ENCODE assay signal across 23 cellular contexts in genomic region chr16:90016339-90016950, GRCh38.
"Had no signal": no experiment of that assay in that cellular context is flagged by ENCODE, and none has a peak within 500 bp of the region (broad histone marks: within the 10 kb centered on the region; RNA-seq: fewer than 3 reads in every experiment).

No MANE protein-coding gene starts in this region.

- H3K9me3 Mint-ChIP-seq: effector memory CD8-positive, alpha-beta T cell; memory B cell; nephron; neural progenitor cell; stimulated activated effector memory CD8-positive, alpha-beta T cell treated with anti-CD3 and anti-CD28 coated beads, Interleukin-12 subunit alpha, Interleukin-12 subunit beta, amount 100 ng/mL, for 72 hours had no signal

- H3K27me3 Mint-ChIP-seq: progenitor cell of endocrine pancreas had no signal

- H3K4me3 Mint-ChIP-seq: effector memory CD8-positive, alpha-beta T cell; memory B cell; neural progenitor cell; stimulated activated effector memory CD8-positive, alpha-beta T cell treated with anti-CD3 and anti-CD28 coated beads, Interleukin-12 subunit alpha, Interleukin-12 subunit beta, amount 100 ng/mL, for 72 hours had no signal

- H3K27me3 ChIP-seq: gastrocnemius medialis, pancreas, thyroid gland, vagina had no signal

- FAIRE-seq: endometrium, keratinocyte, pancreas had no signal

- H3K27ac Mint-ChIP-seq: effector memory CD8-positive, alpha-beta T cell; memory B cell; nephron; neural progenitor cell; progenitor cell of endocrine pancreas; stimulated activated effector memory CD8-positive, alpha-beta T cell treated with anti-CD3 and anti-CD28 coated beads, Interleukin-12 subunit alpha, Interleukin-12 subunit beta, amount 100 ng/mL, for 72 hours had no signal

- DNase-seq: cortex of kidney; effector memory CD8-positive, alpha-beta T cell; gastrocnemius medialis; head of caudate nucleus; stimulated activated CD4-positive, alpha-beta T cell treated with anti-CD3 and anti-CD28 coated beads, Interleukin-12 subunit alpha, Interleukin-12 subunit beta, amount 100 ng/mL, for 4 hours; stimulated activated CD4-positive, alpha-beta T cell treated with anti-CD3 and anti-CD28 coated beads, Interleukin-1b, Interleukin-23, amount 100 ng/mL, for 48 hours; stimulated activated CD4-positive, alpha-beta T cell treated with anti-CD3 and anti-CD28 coated beads, Interleukin-4, amount 100 ng/mL, for 24 hours; stimulated activated naive CD4-positive, alpha-beta T cell treated with Interleukin-2 at 50 U/mL for 16 hours; stomach; trophoblast cell had no signal

- ATAC-seq: effector memory CD8-positive, alpha-beta T cell; gastrocnemius medialis; pancreas; sciatic nerve; stimulated activated effector memory CD8-positive, alpha-beta T cell treated with anti-CD3 and anti-CD28 coated beads, Interleukin-12 subunit alpha, Interleukin-12 subunit beta, amount 100 ng/mL, for 72 hours had no signal

- H3K4me2 ChIP-seq: neural progenitor cell, smooth muscle cell had no signal

- H2AFZ ChIP-seq: neural progenitor cell had no signal

- H3K9ac ChIP-seq: neural progenitor cell had no signal

- H3K4me3 ChIP-seq: gastrocnemius medialis, lung, neural progenitor cell, pancreas, smooth muscle cell, stomach, thyroid gland, vagina had no signal

- H3K27ac ChIP-seq: neural progenitor cell, pancreas, stomach, thyroid gland, vagina had no signal
